8 cellular contexts compared by ENCODE assay signal in the genomic region with DNA sequence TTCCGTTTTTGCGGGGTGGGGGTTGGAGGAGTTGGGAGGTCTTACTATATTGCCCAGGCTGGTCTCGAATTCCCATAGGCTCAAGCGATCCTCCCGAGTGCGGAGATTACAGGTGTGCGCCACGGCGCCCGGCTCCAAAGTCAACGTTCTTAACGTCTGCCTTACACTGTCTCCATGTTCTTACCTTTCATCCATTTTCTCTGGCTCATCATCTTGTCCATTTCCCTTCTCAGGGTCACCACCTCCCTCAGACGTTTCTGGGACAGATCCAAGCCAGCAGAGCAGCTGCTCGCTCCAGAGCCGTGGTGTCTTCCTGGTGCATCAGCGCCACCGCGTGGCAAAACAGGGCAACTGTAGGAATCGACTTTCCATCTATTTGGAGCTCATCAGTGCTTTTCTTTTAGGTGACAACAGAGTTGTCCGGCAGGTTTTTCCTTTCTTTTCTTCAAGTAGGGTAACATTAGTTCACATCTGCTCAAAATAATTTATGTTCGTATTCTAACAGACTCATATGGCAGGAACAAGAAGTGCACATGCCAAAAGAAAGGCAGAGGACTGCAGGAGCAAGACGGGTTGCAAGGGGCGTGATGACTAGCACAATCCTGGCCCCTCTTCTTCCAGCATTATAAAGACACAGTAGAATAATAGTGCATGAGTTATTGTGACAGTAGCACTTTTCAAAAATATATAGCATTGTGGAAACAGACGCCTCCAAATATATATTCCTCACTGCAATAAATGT.
A peak's percentile ranks its signal among the peaks of the same experiment; 100 is the strongest.
DNase-seq lines count a peak whose midpoint lies in the region; ATAC-seq and FAIRE-seq lines count a peak whose summit lies in the region.

No MANE protein-coding gene starts in this region.

- peak; percentile 74 for DNase-seq in ACHN
- DNase-seq in NCI-H2171 (lab: John Stamatoyannopoulos, UW) = peak; percentile 52
- peak; percentile 62 for DNase-seq in activated CD4-positive, CD25-positive, alpha-beta regulatory T cell treated with anti-CD3 and anti-CD28 coated beads, Interleukin-2, amount 50 U/mL, for 16 hours (ENCODE audit: low read depth, low spot score)
- peak; percentile 58 to 61 for DNase-seq in central memory CD8-positive, alpha-beta T cell (ENCODE audit: low spot score in 2 of 2)
- DNase-seq in stimulated activated CD4-positive, alpha-beta T cell treated with anti-CD3 and anti-CD28 coated beads, Interleukin-12 subunit alpha, Interleukin-12 subunit beta, amount 100 ng/mL, for 24 hours (ENCODE audit: low read depth in 2 of 2) = peak; percentile 55 to 66

- ATAC-seq in GM18519 (IDR thresholded peaks at IDR 0.05; ENCODE audit: low FRiP score, unreplicated experiment) = peak; percentile 81
- ATAC-seq in HG03064 (IDR thresholded peaks at IDR 0.05; ENCODE audit: low read depth, unreplicated experiment) = peak; percentile 88
- ATAC-seq in central memory CD8-positive, alpha-beta T cell (replicated peaks; ENCODE audit: extremely low read depth, poor library complexity, severe bottlenecking) = peak; percentile 78

- peaks cover 10% of the 10 kb centered on the region for H3K4me1 Mint-ChIP-seq in central memory CD8-positive, alpha-beta T cell

- no peak overlapping the region for H3K27ac Mint-ChIP-seq in central memory CD8-positive, alpha-beta T cell (ENCODE audit: low read depth)

- peak; percentile 77 for FAIRE-seq in islet of Langerhans (lab: Jason Lieb, UNC)

- peaks cover 2% of the 10 kb centered on the region for H3K36me3 Mint-ChIP-seq in central memory CD8-positive, alpha-beta T cell (ENCODE audit: insufficient read depth)

- peak overlapping the region; percentile 62 for H3K4me3 Mint-ChIP-seq in central memory CD8-positive, alpha-beta T cell

- in situ Hi-C loops in ACHN (cut with HindIII; ENCODE audit: low pct_ligation_motif_present, low pct_unique_long_range_greater_than_20kb, low sequenced_read_pairs) = no loop called here

- peaks cover 32% of the 10 kb centered on the region for H3K27me3 Mint-ChIP-seq in central memory CD8-positive, alpha-beta T cell

- H3K9me3 Mint-ChIP-seq in central memory CD8-positive, alpha-beta T cell = no peaks in the 10 kb centered on the region

Comparison
In these comparisons a context has a peak if more than half of its experiments do, and no peak if none do; other contexts are left out.
1. Peak in every context shown above with its lines: DNase-seq and ATAC-seq.